In the genomic region with DNA sequence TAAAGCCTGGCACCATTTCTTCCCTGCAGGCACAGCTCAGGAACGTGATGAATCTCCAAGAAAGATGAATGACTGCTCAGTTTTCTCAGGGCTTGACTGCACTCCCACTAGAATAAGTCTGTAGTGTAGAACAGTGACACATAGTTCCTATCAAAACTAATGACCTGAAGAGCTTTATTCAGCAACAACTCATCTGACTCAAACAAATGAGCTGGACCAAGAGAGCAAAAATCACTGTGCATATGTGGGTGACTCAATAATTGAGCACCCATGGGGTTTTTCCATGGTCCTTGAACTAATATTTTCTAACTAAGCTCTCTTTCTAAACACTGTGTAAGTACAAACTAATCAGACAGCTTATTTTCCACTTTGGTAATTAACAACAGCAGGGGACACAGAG, we compare ENCODE assay signal across 16 cellular contexts.
DNase-seq lines count a peak whose midpoint lies in the region; ATAC-seq and TF ChIP-seq lines count a peak whose summit lies in the region.
"Had no signal": no experiment of that assay in that cellular context is flagged by ENCODE, and none has a peak within 500 bp of the region (broad histone marks: within the 10 kb centered on the region; RNA-seq: fewer than 3 reads in every experiment).

No MANE protein-coding gene starts in this region.

- no peaks in the 10 kb centered on the region for H3K36me3 ChIP-seq in psoas muscle (ENCODE audit: insufficient read depth in 1 of 2, low read depth in 1 of 2)
- H3K36me3 ChIP-seq: BE2C, ovary had no signal

- TF ChIP-seq CTCF in AG10803 (conservative IDR thresholded peaks at IDR 0.05; ENCODE audit: low read length), result no peak
- no peak for TF ChIP-seq CTCF in psoas muscle (IDR thresholded peaks at IDR 0.05)

- H3K9me3 ChIP-seq in psoas muscle, result no peaks in the 10 kb centered on the region
- H3K9me3 ChIP-seq: BE2C, ovary had no signal

- ATAC-seq in HG03175 (IDR thresholded peaks at IDR 0.05; ENCODE audit: unreplicated experiment), result no peak
- no peak for ATAC-seq in psoas muscle
- no peak for ATAC-seq in HG02973 (IDR thresholded peaks at IDR 0.05; ENCODE audit: unreplicated experiment)
- ATAC-seq: T-cell had no signal

- peaks cover 0 to 11% (median 0%) of the 10 kb centered on the region in 3 donors for H3K27me3 ChIP-seq in psoas muscle (ENCODE audit: insufficient read depth in 3 of 3, low read length in 2 of 3)
- H3K27me3 ChIP-seq: BE2C, ovary had no signal

- H3K27ac ChIP-seq in epithelial cell of prostate, result no peak overlapping the region
- H3K27ac ChIP-seq in psoas muscle, result no peak overlapping the region
- H3K27ac ChIP-seq: ovary had no signal

- DNase-seq in AG10803 (ENCODE audit: low read depth) (peak; percentile 69), LHCN-M2 (ENCODE audit: low read depth) (peak; percentile 53), epithelial cell of prostate (ENCODE audit: low read depth, low spot score) (peak; percentile 1), kidney tubule cell (ENCODE audit: low spot score) (peak; percentile 87), psoas muscle (no peak), RPMI8226 (no peak)
- DNase-seq: activated naive CD4-positive, alpha-beta T cell treated with anti-CD3 and anti-CD28 coated beads, Interleukin-2, amount 50 U/mL, for 16 hours; BE2C; central memory CD4-positive, alpha-beta T cell; DMS79 treated with DMSO at 0.1 percent for 48 hours; KG1; NCI-H1436; ovary; T-cell had no signal

- WGBS in psoas muscle, 3 donors, result 18 to 43% (median 20%) methylated on average over 1 of the region's 1 CpG

- intact Hi-C loops in psoas muscle (cut with DNase I), result no loop called here

- H3K4me1 ChIP-seq in psoas muscle, result no peaks in the 10 kb centered on the region
- H3K4me1 ChIP-seq: BE2C had no signal

- H3K4me3 ChIP-seq in AG10803 (ENCODE audit: low read length) (no peak overlapping the region), psoas muscle (no peak overlapping the region)
- H3K4me3 ChIP-seq: ovary had no signal

Comparison
In these comparisons a context has a peak if more than half of its experiments do, and no peak if none do; other contexts are left out.
1. DNase-seq: peak in AG10803 (single experiment), LHCN-M2 (single experiment), epithelial cell of prostate (single experiment) and kidney tubule cell (single experiment); none in psoas muscle (0 of 2) and RPMI8226 (single experiment).